In the genomic region with DNA sequence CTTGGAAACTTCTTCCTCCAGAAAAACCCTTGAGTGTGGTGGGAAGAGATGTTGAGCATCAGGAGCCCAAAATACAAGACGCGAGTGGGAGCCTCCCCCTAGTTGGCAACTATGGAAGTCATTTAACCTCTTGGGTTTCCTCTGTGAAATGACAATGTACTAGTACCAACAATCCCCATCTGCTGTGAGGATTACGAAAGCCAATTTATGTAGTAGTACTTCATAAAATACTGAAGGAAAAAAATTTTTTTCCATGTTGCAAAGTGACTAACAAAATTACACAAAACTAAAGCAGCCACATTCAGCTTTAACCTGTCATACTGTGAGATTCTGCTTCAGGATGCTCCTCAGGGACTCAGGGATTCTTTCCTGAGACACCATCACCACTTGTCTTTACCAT, we compare ENCODE assay signal across 8 cellular contexts. TPM values are rescaled to one million over a fixed set of nuclear protein-coding genes. Genes with fewer than 3 reads are reported as not detected.
A peak's percentile ranks its signal among the peaks of the same experiment; 100 is the strongest.
DNase-seq lines count a peak whose midpoint lies in the region; ATAC-seq and TF ChIP-seq lines count a peak whose summit lies in the region.

No MANE protein-coding gene starts in this region.

- H3K4me1 ChIP-seq in endodermal cell (ENCODE audit: control insufficient read depth, insufficient read depth, low read length) = no peaks in the 10 kb centered on the region

- H3K27me3 Mint-ChIP-seq in endodermal cell (ENCODE audit: insufficient read depth) (no peaks in the 10 kb centered on the region), nephron progenitor cell (ENCODE audit: low read depth, poor library complexity) (no peaks in the 10 kb centered on the region)

- H3K27ac Mint-ChIP-seq in endodermal cell = peak overlapping the region; percentile 90
- H3K27ac Mint-ChIP-seq in nephron progenitor cell = no peak overlapping the region

- CTCF ChIA-PET in RWPE1 (lab: Yijun Ruan, JAX) = interaction anchor here (0.6 kb wide), 1 partner anchor 103 kb away, joined by 3 read pairs; no protein-coding TSS in a partner anchor
- CTCF ChIA-PET in HEK293T (lab: Yijun Ruan, JAX) = interaction anchor here (1.0 kb wide), 1 partner anchor 137 kb away, joined by 3 read pairs; no protein-coding TSS in a partner anchor

- TF ChIP-seq CTCF in 22Rv1 (IDR thresholded peaks at IDR 0.05) (no peak), RWPE1 (conservative IDR thresholded peaks at IDR 0.05; ENCODE audit: low read depth) (no peak), endodermal cell (conservative IDR thresholded peaks at IDR 0.05) (no peak), nephron progenitor cell (IDR thresholded peaks at IDR 0.05) (no peak)

- peaks cover 32% of the 10 kb centered on the region for H3K36me3 ChIP-seq in endodermal cell (ENCODE audit: control insufficient read depth, insufficient read depth, low read length)

- H3K9me3 Mint-ChIP-seq in endodermal cell = no peaks in the 10 kb centered on the region
- H3K9me3 Mint-ChIP-seq in nephron progenitor cell = no peaks in the 10 kb centered on the region

- POLR2A ChIA-PET in RWPE1 (lab: Yijun Ruan, JAX; ENCODE audit: low non-redundant PET) (interaction anchor here (0.6 kb wide), 1 partner anchor 324 kb away, joined by 12 read pairs; no protein-coding TSS in a partner anchor), HEK293T (lab: Yijun Ruan, JAX) (interaction anchor here (1.0 to 2.1 kb wide), 5 partner anchors 9 to 202 kb away, joined by 3 to 11 read pairs (median 3); a partner anchor contains a TSS)

- H3K27ac ChIP-seq in 22Rv1 (peak overlapping the region; percentile 71), RWPE1 (peak overlapping the region; percentile 80), endodermal cell (ENCODE audit: low read depth, low read length) (no peak overlapping the region)

- H3K36me3 Mint-ChIP-seq in endodermal cell (ENCODE audit: low read depth) (peaks cover 24% of the 10 kb centered on the region), nephron progenitor cell (ENCODE audit: low read depth) (peaks cover 31% of the 10 kb centered on the region)

- H3K9ac ChIP-seq in endodermal cell (ENCODE audit: extremely low read depth, low read length, poor library complexity, severe bottlenecking) = no peak overlapping the region

- DNase-seq in RWPE1 (ENCODE audit: low spot score) (no peak), endodermal cell (no peak), nephron progenitor cell (no peak), HEK293T (ENCODE audit: extremely low spot score) (no peak)

- no peak for ATAC-seq in HG03520 (IDR thresholded peaks at IDR 0.05; ENCODE audit: unreplicated experiment)
- no peak for ATAC-seq in HG03175 (IDR thresholded peaks at IDR 0.05; ENCODE audit: unreplicated experiment)

- no peaks in the 10 kb centered on the region for H3K27me3 ChIP-seq in endodermal cell (ENCODE audit: control insufficient read depth, insufficient read depth, low read length, poor library complexity, severe bottlenecking)

- H3K4me3 Mint-ChIP-seq in endodermal cell (peak overlapping the region; percentile 90), nephron progenitor cell (peak overlapping the region; percentile 81)

- WGBS in endodermal cell (ENCODE audit: insufficient coverage in 1 of 2, insufficient read length in 1 of 2), 2 experiments = 10 to 17% methylated on average over 2 of the region's 3 CpGs

- no peaks in the 10 kb centered on the region for H3K9me3 ChIP-seq in endodermal cell (ENCODE audit: control insufficient read depth, low read length)

- peak overlapping the region; percentile 76 for H3K4me3 ChIP-seq in GM08714 (ENCODE audit: low read length)
- peak overlapping the region; percentile 83 for H3K4me3 ChIP-seq in endodermal cell (ENCODE audit: low read length)

- H3K4me1 Mint-ChIP-seq in endodermal cell (peaks cover 19% of the 10 kb centered on the region), nephron progenitor cell (peaks cover 33% of the 10 kb centered on the region)

TF ChIP-seq in HEK293T, 16 proteins besides CTCF, POLR2A, EP300 and RAD21:
- TF ChIP-seq SP1 (IDR thresholded peaks at IDR 0.05) (no peak), CTBP1 (IDR thresholded peaks at IDR 0.05; ENCODE audit: borderline replicate concordance) (no peak), ZNF384 (IDR thresholded peaks at IDR 0.05) (no peak), L3MBTL2 (conservative IDR thresholded peaks at IDR 0.05) (no peak), FOXK2 (IDR thresholded peaks at IDR 0.05) (no peak), SUZ12 (IDR thresholded peaks at IDR 0.05) (no peak), BHLHE40 (IDR thresholded peaks at IDR 0.05; ENCODE audit: borderline replicate concordance) (no peak), HDGF (IDR thresholded peaks at IDR 0.05; ENCODE audit: borderline replicate concordance) (no peak), ARNT (IDR thresholded peaks at IDR 0.05) (no peak)
- TF ChIP-seq, protein P1, sequence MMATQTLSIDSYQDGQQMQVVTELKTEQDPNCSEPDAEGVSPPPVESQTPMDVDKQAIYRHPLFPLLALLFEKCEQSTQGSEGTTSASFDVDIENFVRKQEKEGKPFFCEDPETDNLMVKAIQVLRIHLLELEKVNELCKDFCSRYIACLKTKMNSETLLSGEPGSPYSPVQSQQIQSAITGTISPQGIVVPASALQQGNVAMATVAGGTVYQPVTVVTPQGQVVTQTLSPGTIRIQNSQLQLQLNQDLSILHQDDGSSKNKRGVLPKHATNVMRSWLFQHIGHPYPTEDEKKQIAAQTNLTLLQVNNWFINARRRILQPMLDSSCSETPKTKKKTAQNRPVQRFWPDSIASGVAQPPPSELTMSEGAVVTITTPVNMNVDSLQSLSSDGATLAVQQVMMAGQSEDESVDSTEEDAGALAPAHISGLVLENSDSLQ (IDR thresholded peaks at IDR 0.05) = no peak

RNA-seq across cellular contexts. Expression of a gene that starts 0.6 kb away (rescaled TPM):
- 10 to 100 TPM; 25.4 to 29.4 TPM for total RNA-seq in endodermal cell
- polyA plus RNA-seq in endodermal cell (2013, experiment 1 of 2) = 24.3 TPM
- polyA plus RNA-seq in endodermal cell (2013, experiment 2 of 2) = 23.4 TPM

RNA-seq across cellular contexts. Expression of a gene that starts 36.7 kb away (rescaled TPM):
- total RNA-seq in endodermal cell = 100 to 1,000 TPM; 310 to 324 TPM
- 220 TPM for polyA plus RNA-seq in endodermal cell (2013, experiment 1 of 2)
- polyA plus RNA-seq in endodermal cell (2013, experiment 2 of 2) = 226 TPM

RNA-seq across cellular contexts. Expression of a gene that starts 37.2 kb away (rescaled TPM):
- total RNA-seq in endodermal cell = 10 to 100 TPM; 27.6 to 32.7 TPM
- polyA plus RNA-seq in endodermal cell (2013, experiment 1 of 2) = 18.9 TPM
- 18.0 TPM for polyA plus RNA-seq in endodermal cell (2013, experiment 2 of 2)

RNA-seq across cellular contexts. Expression of a gene that starts 42.2 kb away (rescaled TPM):
- total RNA-seq in endodermal cell = not detected
- polyA plus RNA-seq in endodermal cell (2013, experiment 1 of 2) = not detected
- polyA plus RNA-seq in endodermal cell (2013, experiment 2 of 2) = not detected
